ENCODE assay signal across 25 cellular contexts in the genomic region with DNA sequence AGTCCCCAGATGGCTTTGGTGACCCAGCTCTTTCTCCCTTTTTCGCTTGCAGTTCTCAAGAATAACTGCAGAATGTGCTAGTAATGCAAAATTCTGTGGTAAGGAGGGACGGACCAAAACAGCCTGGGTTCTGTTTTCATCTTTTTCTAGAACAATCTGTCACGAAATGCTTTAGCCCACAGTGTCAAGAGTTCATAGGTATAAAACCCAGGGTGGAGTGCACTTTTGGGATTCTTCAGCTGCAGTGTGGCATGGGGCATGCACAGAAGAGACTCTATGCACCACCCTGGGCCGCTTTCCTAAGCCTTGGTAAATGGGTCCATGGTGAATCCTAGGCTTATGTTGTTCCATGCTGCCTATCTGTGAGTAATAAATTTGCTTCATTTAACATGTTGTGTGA.
"Had no signal": no experiment of that assay in that cellular context is flagged by ENCODE, and none has a peak within 500 bp of the region (broad histone marks: within the 10 kb centered on the region; RNA-seq: fewer than 3 reads in every experiment).

No MANE protein-coding gene starts in this region.

- H3K4me3 ChIP-seq: neural progenitor cell, ovary, psoas muscle, right lobe of liver, sigmoid colon, stomach, thoracic aorta, thyroid gland, tibial nerve, upper lobe of left lung, uterus had no signal

- H3K27me3 ChIP-seq: neural progenitor cell, ovary, right lobe of liver, sigmoid colon, stomach, thyroid gland, tibial nerve, upper lobe of left lung, uterus had no signal

- DNase-seq: natural killer cell; occipital lobe; ovary; posterior cingulate gyrus; psoas muscle; right cardiac atrium; right lobe of liver; sigmoid colon; small intestine; stimulated activated CD4-positive, alpha-beta T cell treated with anti-CD3 and anti-CD28 coated beads, Interleukin-15, amount 100 ng/mL, for 24 hours; stimulated activated CD4-positive, alpha-beta T cell treated with anti-CD3 and anti-CD28 coated beads, Interleukin-2, amount 100 ng/mL, for 24 hours; stimulated activated CD4-positive, alpha-beta T cell treated with anti-CD3 and anti-CD28 coated beads, Interleukin-2, amount 100 ng/mL, for 48 hours; stimulated activated CD4-positive, alpha-beta T cell treated with anti-CD3 and anti-CD28 coated beads, Interleukin-4, amount 100 ng/mL, for 24 hours; stimulated activated naive B cell treated with anti-CD40 and anti-IgM and Interleukin-4, amounts not matched to agents 10 μg/mL and 1 μg/mL and 100 μg/mL, for 72 hours; stimulated activated naive CD4-positive, alpha-beta T cell treated with Interleukin-2 at 50 U/mL for 16 hours; stomach; thyroid gland; trophoblast cell; upper lobe of left lung; uterus had no signal

- H3K9me3 ChIP-seq: ovary, right lobe of liver, sigmoid colon, stomach, thoracic aorta, thyroid gland, tibial nerve, upper lobe of left lung, uterus had no signal

- H3K4me1 ChIP-seq: neural progenitor cell, parathyroid adenoma, psoas muscle, right lobe of liver, sigmoid colon, stomach, thyroid gland, tibial nerve, upper lobe of left lung, uterus had no signal

- H3K79me2 ChIP-seq: parathyroid adenoma had no signal

- ATAC-seq: natural killer cell; psoas muscle; right cardiac atrium; right lobe of liver; stimulated activated effector memory CD8-positive, alpha-beta T cell treated with anti-CD3 and anti-CD28 coated beads, Interleukin-12 subunit alpha, Interleukin-12 subunit beta, amount 100 ng/mL, for 72 hours; stimulated activated naive B cell treated with anti-CD40 and anti-IgM and Interleukin-4, amounts not matched to agents 10 μg/mL and 1 μg/mL and 100 μg/mL, for 72 hours had no signal

- H3K27ac ChIP-seq: neural progenitor cell, ovary, parathyroid adenoma, psoas muscle, right lobe of liver, sigmoid colon, stomach, thoracic aorta, thyroid gland, tibial nerve, upper lobe of left lung, uterus had no signal

- H2AFZ ChIP-seq: neural progenitor cell, parathyroid adenoma had no signal

- H3K4me2 ChIP-seq: neural progenitor cell had no signal

- H3K36me3 ChIP-seq: neural progenitor cell, ovary, right lobe of liver, sigmoid colon, stomach, thoracic aorta, thyroid gland, tibial nerve, upper lobe of left lung, uterus had no signal

- H3K9ac ChIP-seq: neural progenitor cell, parathyroid adenoma had no signal
